ENCODE assay signal across 1 cellular context in genomic region chr16:85969159-85969558, GRCh38.
TF ChIP-seq lines count a peak whose summit lies in the region.

No MANE protein-coding gene starts in this region.

TF ChIP-seq in IMR-90, 13 proteins besides CTCF, POLR2A, EP300 and RAD21 (continued from another document):
- TF ChIP-seq RFX5 (IDR thresholded peaks at IDR 0.05; ENCODE audit: low read depth, low read length) (no peak), USF2 (IDR thresholded peaks at IDR 0.05; ENCODE audit: low read depth, low read length) (no peak), ELK1 (IDR thresholded peaks at IDR 0.05; ENCODE audit: borderline replicate concordance, low read depth, low read length) (no peak), MAZ (IDR thresholded peaks at IDR 0.05; ENCODE audit: borderline replicate concordance, low read depth, low read length) (no peak), MXI1 (IDR thresholded peaks at IDR 0.05; ENCODE audit: borderline replicate concordance, low read depth, low read length) (no peak), NFE2L2 (IDR thresholded peaks at IDR 0.05; ENCODE audit: low read depth, low read length) (no peak), RCOR1 (IDR thresholded peaks at IDR 0.05; ENCODE audit: insufficient replicate concordance, low read length) (no peak), SMC3 (IDR thresholded peaks at IDR 0.05; ENCODE audit: low read depth, low read length) (no peak), BHLHE40 (IDR thresholded peaks at IDR 0.05; ENCODE audit: low read depth, low read length) (no peak), CHD1 (IDR thresholded peaks at IDR 0.05; ENCODE audit: low read depth, low read length) (no peak)
